ENCODE assay signal across 8 cellular contexts in the genomic region with DNA sequence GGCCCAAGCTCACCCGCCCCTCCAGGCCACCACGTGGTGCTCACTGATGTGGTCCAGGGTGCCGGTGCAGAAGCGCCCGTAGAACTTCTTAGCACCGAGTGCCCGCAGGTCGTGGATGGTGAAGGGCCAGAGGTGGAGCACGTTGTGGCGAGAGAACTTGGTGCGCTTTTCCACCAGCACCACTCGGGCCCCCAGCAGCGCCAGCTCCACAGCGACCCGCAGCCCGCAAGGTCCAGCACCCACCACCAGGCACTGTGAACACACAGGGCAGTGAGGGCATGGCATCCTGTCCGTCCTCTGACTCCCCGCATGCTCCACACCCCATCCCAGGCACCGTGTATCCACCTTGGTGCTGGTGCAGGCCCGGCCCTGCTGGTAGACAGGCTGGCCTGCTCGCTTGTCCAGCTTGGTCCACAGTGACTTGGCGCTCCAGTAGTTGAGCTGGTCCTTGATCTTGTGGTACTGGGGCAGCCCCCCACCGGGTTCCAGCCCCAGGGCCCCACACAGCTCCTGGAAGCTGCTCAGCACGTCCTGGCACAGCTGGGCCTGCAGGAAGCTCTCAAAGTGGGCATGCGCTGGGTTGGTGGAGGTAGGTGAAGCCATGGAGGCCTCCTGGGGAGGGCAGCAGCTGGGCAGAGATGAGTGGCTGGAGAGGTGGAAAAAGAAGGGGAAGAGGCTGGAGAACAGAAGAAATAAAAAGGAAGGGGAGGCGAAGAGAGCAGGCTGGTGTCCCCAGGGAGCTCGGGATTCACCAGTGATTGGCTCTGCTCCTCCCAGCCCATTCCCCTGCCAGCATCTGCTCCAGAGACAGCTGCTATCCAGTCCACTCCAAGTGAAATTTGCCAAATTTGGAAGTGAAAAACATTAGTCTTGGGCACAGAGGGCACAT. TPM values are rescaled to one million over a fixed set of nuclear protein-coding genes. Genes with fewer than 3 reads are reported as not detected.
DNase-seq lines count a peak whose midpoint lies in the region; ATAC-seq and TF ChIP-seq lines count a peak whose summit lies in the region.

No MANE protein-coding gene starts in this region.

- TF ChIP-seq CTCF in GM12865 (IDR thresholded peaks at IDR 0.05; ENCODE audit: insufficient read depth, low read depth, low read length, missing control alignments), result no peak
- no peak for TF ChIP-seq CTCF in psoas muscle (IDR thresholded peaks at IDR 0.05)

- H3K36me3 ChIP-seq in effector memory CD4-positive, alpha-beta T cell (ENCODE audit: control insufficient read depth, insufficient read depth, low read length), result peaks cover 13% of the 10 kb centered on the region
- no peaks in the 10 kb centered on the region for H3K36me3 ChIP-seq in psoas muscle (ENCODE audit: insufficient read depth in 1 of 2, low read depth in 1 of 2)

- H3K4me3 ChIP-seq in GM12865 (ENCODE audit: low read depth, low read length), result peak overlapping the region; percentile 86
- H3K4me3 ChIP-seq in effector memory CD4-positive, alpha-beta T cell (ENCODE audit: insufficient read depth, low read depth, low read length, poor library complexity, severe bottlenecking), result peak overlapping the region; percentile 84
- H3K4me3 ChIP-seq in psoas muscle, result peak overlapping the region; percentile 93

- 67 to 88% (median 78%) methylated on average over 27 of the region's 27 CpGs for WGBS in psoas muscle, 3 donors

- ATAC-seq in psoas muscle, result no peak
- no peak for ATAC-seq in GM18861 (IDR thresholded peaks at IDR 0.05; ENCODE audit: unreplicated experiment)
- no peak for ATAC-seq in GM18519 (IDR thresholded peaks at IDR 0.05; ENCODE audit: low FRiP score, unreplicated experiment)
- no peak for ATAC-seq in GM19397 (IDR thresholded peaks at IDR 0.05; ENCODE audit: unreplicated experiment)

- H3K9me3 ChIP-seq in effector memory CD4-positive, alpha-beta T cell (ENCODE audit: control insufficient read depth, low read length), result no peaks in the 10 kb centered on the region
- no peaks in the 10 kb centered on the region for H3K9me3 ChIP-seq in psoas muscle

- H3K4me1 ChIP-seq in effector memory CD4-positive, alpha-beta T cell (ENCODE audit: control insufficient read depth, insufficient read depth, low read length, poor library complexity, severe bottlenecking), result peaks cover 44% of the 10 kb centered on the region
- peaks cover 25% of the 10 kb centered on the region for H3K4me1 ChIP-seq in psoas muscle

- DNase-seq in GM12865 (ENCODE audit: low read depth) (no peak), NCI-H2171 treated with DMSO at 0.1 percent for 48 hours (lab: John Stamatoyannopoulos, UW) (peak; percentile 97), psoas muscle (peak; percentile 45 to 73)
- DNase-seq in effector memory CD4-positive, alpha-beta T cell, result no peak
- no peak for DNase-seq in stimulated activated CD4-positive, alpha-beta T cell treated with anti-CD3 and anti-CD28 coated beads, Interleukin-4, amount 100 ng/mL, for 4 hours

- intact Hi-C loops in psoas muscle (cut with DNase I), result no loop called here

- no peaks in the 10 kb centered on the region for H3K27me3 ChIP-seq in effector memory CD4-positive, alpha-beta T cell (replicated peaks; ENCODE audit: control insufficient read depth, insufficient read depth, low read length, poor library complexity, severe bottlenecking)
- no peaks in the 10 kb centered on the region for H3K27me3 ChIP-seq in psoas muscle (ENCODE audit: insufficient read depth in 3 of 3, low read length in 2 of 3)

- H3K27ac ChIP-seq in effector memory CD4-positive, alpha-beta T cell (ENCODE audit: insufficient read depth, low read length, poor library complexity, severe bottlenecking), result peak overlapping the region; percentile 97
- H3K27ac ChIP-seq in psoas muscle, result peak overlapping the region; percentile 61

RNA-seq across cellular contexts. Expression of a gene that starts 1.7 kb away (rescaled TPM):
- total RNA-seq in psoas muscle, result 1 to 10 TPM; 3.1 to 7.0 (median 6.0) TPM
- polyA plus RNA-seq in psoas muscle, result 1 to 10 TPM; 5.0 to 9.4 (median 9.3) TPM

RNA-seq across cellular contexts. Expression of a gene that starts 13.3 kb away (rescaled TPM):
- 1 to 10 TPM; 2.1 to 5.1 (median 3.3) TPM for total RNA-seq in psoas muscle
- 1 to 10 TPM; 4.4 to 9.6 (median 5.3) TPM for polyA plus RNA-seq in psoas muscle

RNA-seq across cellular contexts. Expression of a gene that starts 13.4 kb away (rescaled TPM):
- total RNA-seq in psoas muscle, result 1 to 10 TPM; 1.1 to 3.1 (median 2.6) TPM
- polyA plus RNA-seq in psoas muscle, result 1 to 10 TPM; 1.8 to 3.9 (median 2.2) TPM

RNA-seq across cellular contexts. Expression of a gene that starts 29.2 kb away (rescaled TPM):
- total RNA-seq in psoas muscle, result 1 to 10 TPM; 4.4 to 5.8 (median 5.4) TPM
- 1 to 10 TPM; 2.3 to 5.5 (median 2.6) TPM for polyA plus RNA-seq in psoas muscle

Comparison
In these comparisons a context has a peak if more than half of its experiments do, and no peak if none do; other contexts are left out.
1. DNase-seq: peak in NCI-H2171 treated with DMSO at 0.1 percent for 48 hours (single experiment) and psoas muscle (2 of 2); none in GM12865 (single experiment), effector memory CD4-positive, alpha-beta T cell (0 of 3) and stimulated activated CD4-positive, alpha-beta T cell treated with anti-CD3 and anti-CD28 coated beads, Interleukin-4, amount 100 ng/mL, for 4 hours (0 of 2).
2. Peak in every context shown above with its lines, with median percentiles within 50 percentile points of each other: H3K4me3 ChIP-seq.